ENCODE assay signal across 1 cellular context in genomic region chr5:58259685-58260152, GRCh38.
TF ChIP-seq lines count a peak whose summit lies in the region.

No MANE protein-coding gene starts in this region.

TF ChIP-seq in HCT116, 20 proteins besides CTCF, POLR2A, EP300 and RAD21 (continued from another document):
- TF ChIP-seq ELF1 (IDR thresholded peaks at IDR 0.05; ENCODE audit: borderline replicate concordance, low read depth) (no peak), POLR2AphosphoS5 (IDR thresholded peaks at IDR 0.05; ENCODE audit: low read depth, low read length) (no peak)
